Comparison of ENCODE assay signal across 7 cellular contexts in genomic region chrX:115233497-115234219, GRCh38.
A peak's percentile ranks its signal among the peaks of the same experiment; 100 is the strongest.
DNase-seq lines count a peak whose midpoint lies in the region; ATAC-seq and TF ChIP-seq lines count a peak whose summit lies in the region.

Gene LRCH2, minus strand, starts transcription at chrX:115234096. Its CDS starts 55 bp downstream, at chrX:115234041.

- DNase-seq in astrocyte of the cerebellum (ENCODE audit: low read depth) (peak; percentile 19), iPS-NIHi11 (ENCODE audit: low spot score) (peak; percentile 79), substantia nigra (lab: John Stamatoyannopoulos, UW) (peak in 44 of 49 donors; percentile 1 to 61 (median 24)), NCI-H1436 treated with DMSO at 0.1 percent for 48 hours (lab: John Stamatoyannopoulos, UW) (no peak), 8988T (no peak)

- peaks cover 27% of the 10 kb centered on the region for H3K4me1 ChIP-seq in HUES48 (ENCODE audit: control insufficient read depth, insufficient read depth, low read length)

- H3K27me3 ChIP-seq in HUES48 (ENCODE audit: control insufficient read depth, insufficient read depth, low read length), result peaks cover 10% of the 10 kb centered on the region

- in situ Hi-C loops in astrocyte of the cerebellum (cut with HindIII; ENCODE audit: low sequenced_read_pairs), result no loop called here

- no peaks in the 10 kb centered on the region for H3K9me3 ChIP-seq in HUES48 (ENCODE audit: control insufficient read depth, insufficient read depth, low read length)

- no peak for ATAC-seq in GM19351 (IDR thresholded peaks at IDR 0.05; ENCODE audit: unreplicated experiment)

- no peak for TF ChIP-seq CTCF in astrocyte of the cerebellum (IDR thresholded peaks at IDR 0.05; ENCODE audit: low read depth, low read length, missing control alignments)

- H3K27ac ChIP-seq in HUES48 (ENCODE audit: low read depth, low read length), result no peak within 1 kb of the TSS
- peak within 1 kb of the TSS; percentile 55 for H3K27ac ChIP-seq in substantia nigra (ENCODE audit: low read depth, low read length, poor library complexity, severe bottlenecking)

- H3K4me3 ChIP-seq in HUES48 (ENCODE audit: low read depth, low read length) (peak within 1 kb of the TSS; percentile 93), astrocyte of the cerebellum (ENCODE audit: low read depth, low read length) (peak within 1 kb of the TSS; percentile 59)

- no peaks in the 10 kb centered on the region for H3K36me3 ChIP-seq in HUES48 (ENCODE audit: control insufficient read depth, insufficient read depth, low read length)

- H3K9ac ChIP-seq in HUES48 (ENCODE audit: low read depth, low read length), result 0 out of 2 replicates have a peak within 1 kb of the TSS, but pooled peaks have one; percentile 21

Comparison
In these comparisons a context has a peak if more than half of its experiments do, and no peak if none do; other contexts are left out.
1. DNase-seq: peak in astrocyte of the cerebellum (single experiment), iPS-NIHi11 (single experiment) and substantia nigra (44 of 49); none in NCI-H1436 treated with DMSO at 0.1 percent for 48 hours (single experiment) and 8988T (single experiment).